In the genomic region with DNA sequence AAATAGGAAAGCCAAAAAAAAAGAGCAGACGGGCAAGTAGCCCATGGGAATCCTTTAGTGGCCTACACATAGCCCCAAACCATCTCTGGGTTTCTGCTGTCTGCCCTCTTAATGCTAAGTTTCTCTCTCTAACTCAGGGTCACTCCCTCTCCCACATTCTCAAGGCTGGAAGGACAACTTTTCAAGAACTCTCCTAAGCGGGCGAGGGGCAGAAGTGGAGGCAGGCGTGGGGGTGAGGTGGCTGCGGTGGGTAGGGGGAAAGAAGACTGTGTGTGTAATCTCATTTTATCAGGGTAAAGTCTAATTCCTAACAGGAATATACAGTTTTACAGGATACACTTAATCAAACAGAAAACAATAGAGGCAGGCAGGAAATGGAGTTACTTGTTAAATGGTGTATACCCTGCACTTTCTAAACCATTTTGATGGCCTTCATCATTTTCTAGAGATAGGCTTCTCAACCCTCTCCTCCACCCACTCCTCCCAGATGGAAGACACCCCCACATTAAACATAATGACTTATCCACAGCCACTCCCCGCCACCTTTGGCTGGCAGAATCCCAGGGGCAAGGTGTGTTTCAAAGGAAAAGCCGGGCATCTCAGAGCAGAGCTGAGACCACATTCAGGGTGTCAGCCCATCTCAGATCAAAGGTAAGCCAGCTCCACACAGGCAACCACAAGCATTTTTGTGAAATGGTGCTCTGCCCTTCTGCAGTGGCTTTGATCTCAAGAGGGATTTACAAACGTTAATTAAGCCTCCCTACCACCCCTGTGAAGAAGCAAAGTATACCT, we compare ENCODE assay signal across 1 cellular context.
TF ChIP-seq lines count a peak whose summit lies in the region.

No MANE protein-coding gene starts in this region.

TF ChIP-seq in HEK293, 187 proteins besides CTCF, POLR2A, EP300 and RAD21 (continued from another document):
- TF ChIP-seq, protein P1, sequence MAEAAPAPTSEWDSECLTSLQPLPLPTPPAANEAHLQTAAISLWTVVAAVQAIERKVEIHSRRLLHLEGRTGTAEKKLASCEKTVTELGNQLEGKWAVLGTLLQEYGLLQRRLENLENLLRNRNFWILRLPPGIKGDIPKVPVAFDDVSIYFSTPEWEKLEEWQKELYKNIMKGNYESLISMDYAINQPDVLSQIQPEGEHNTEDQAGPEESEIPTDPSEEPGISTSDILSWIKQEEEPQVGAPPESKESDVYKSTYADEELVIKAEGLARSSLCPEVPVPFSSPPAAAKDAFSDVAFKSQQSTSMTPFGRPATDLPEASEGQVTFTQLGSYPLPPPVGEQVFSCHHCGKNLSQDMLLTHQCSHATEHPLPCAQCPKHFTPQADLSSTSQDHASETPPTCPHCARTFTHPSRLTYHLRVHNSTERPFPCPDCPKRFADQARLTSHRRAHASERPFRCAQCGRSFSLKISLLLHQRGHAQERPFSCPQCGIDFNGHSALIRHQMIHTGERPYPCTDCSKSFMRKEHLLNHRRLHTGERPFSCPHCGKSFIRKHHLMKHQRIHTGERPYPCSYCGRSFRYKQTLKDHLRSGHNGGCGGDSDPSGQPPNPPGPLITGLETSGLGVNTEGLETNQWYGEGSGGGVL (tag by site-specific recombination; IDR thresholded peaks at IDR 0.05), result no peak
- no peak for TF ChIP-seq ZNF114 (tag by site-specific recombination; IDR thresholded peaks at IDR 0.05)
- TF ChIP-seq ZNF423 (tag by site-specific recombination; IDR thresholded peaks at IDR 0.05), result no peak
- TF ChIP-seq KLF7 (tag by site-specific recombination; IDR thresholded peaks at IDR 0.05; ENCODE audit: borderline replicate concordance), result no peak
- TF ChIP-seq RBAK (tag by site-specific recombination; IDR thresholded peaks at IDR 0.05), result no peak
- TF ChIP-seq, protein P2, sequence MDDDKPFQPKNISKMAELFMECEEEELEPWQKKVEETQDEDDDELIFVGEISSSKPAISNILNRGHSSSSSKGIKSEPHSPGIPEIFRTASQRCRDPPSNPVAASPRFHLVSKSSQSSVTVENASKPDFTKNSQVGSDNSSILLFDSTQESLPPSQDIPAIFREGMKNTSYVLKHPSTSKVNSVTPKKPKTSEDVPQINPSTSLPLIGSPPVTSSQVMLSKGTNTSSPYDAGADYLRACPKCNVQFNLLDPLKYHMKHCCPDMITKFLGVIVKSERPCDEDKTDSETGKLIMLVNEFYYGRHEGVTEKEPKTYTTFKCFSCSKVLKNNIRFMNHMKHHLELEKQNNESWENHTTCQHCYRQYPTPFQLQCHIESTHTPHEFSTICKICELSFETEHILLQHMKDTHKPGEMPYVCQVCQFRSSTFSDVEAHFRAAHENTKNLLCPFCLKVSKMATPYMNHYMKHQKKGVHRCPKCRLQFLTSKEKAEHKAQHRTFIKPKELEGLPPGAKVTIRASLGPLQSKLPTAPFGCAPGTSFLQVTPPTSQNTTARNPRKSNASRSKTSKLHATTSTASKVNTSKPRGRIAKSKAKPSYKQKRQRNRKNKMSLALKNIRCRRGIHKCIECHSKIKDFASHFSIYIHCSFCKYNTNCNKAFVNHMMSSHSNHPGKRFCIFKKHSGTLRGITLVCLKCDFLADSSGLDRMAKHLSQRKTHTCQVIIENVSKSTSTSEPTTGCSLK (tag by site-specific recombination; IDR thresholded peaks at IDR 0.05), result no peak
- TF ChIP-seq ZFHX2 (tag by site-specific recombination; conservative IDR thresholded peaks at IDR 0.05), result peak; percentile 72
- TF ChIP-seq ZBTB1 (tag by site-specific recombination; IDR thresholded peaks at IDR 0.05), result no peak
- no peak for TF ChIP-seq ZNF701 (tag by site-specific recombination; IDR thresholded peaks at IDR 0.05)
- no peak for TF ChIP-seq ZNF548 (tag by site-specific recombination; IDR thresholded peaks at IDR 0.05)
- no peak for TF ChIP-seq GLI2 (tag by site-specific recombination; IDR thresholded peaks at IDR 0.05; ENCODE audit: borderline replicate concordance, low read depth)
- TF ChIP-seq HOXA7 (CRISPR knock-in tag; IDR thresholded peaks at IDR 0.05; ENCODE audit: borderline replicate concordance), result no peak
- no peak for TF ChIP-seq SCRT1 (tag by site-specific recombination; IDR thresholded peaks at IDR 0.05; ENCODE audit: borderline replicate concordance)
- 0 out of 2 replicates have a peak, but pooled peaks have one; percentile 31 for TF ChIP-seq WT1 (tag by site-specific recombination; IDR thresholded peaks at IDR 0.05)
- no peak for TF ChIP-seq ZNF791 (tag by site-specific recombination; IDR thresholded peaks at IDR 0.05)
- 0 out of 2 replicates have a peak, but pooled peaks have one; percentile 19 for TF ChIP-seq ZNF302 (tag by site-specific recombination; IDR thresholded peaks at IDR 0.05; ENCODE audit: low read depth)
- no peak for TF ChIP-seq ZNF837 (tag by site-specific recombination; IDR thresholded peaks at IDR 0.05)
- TF ChIP-seq ZBTB8A (tag by site-specific recombination; IDR thresholded peaks at IDR 0.05), result peak; percentile 10; the same call in 1 of the 2 replicates
- TF ChIP-seq ZNF202 (tag by site-specific recombination; IDR thresholded peaks at IDR 0.05; ENCODE audit: borderline replicate concordance), result no peak
- TF ChIP-seq ZNF324 (tag by site-specific recombination; IDR thresholded peaks at IDR 0.05), result no peak
- no peak for TF ChIP-seq ZNF221 (tag by site-specific recombination; IDR thresholded peaks at IDR 0.05; ENCODE audit: borderline replicate concordance)
- TF ChIP-seq ZNF184 (tag by site-specific recombination; IDR thresholded peaks at IDR 0.05), result no peak
- TF ChIP-seq, protein P3, sequence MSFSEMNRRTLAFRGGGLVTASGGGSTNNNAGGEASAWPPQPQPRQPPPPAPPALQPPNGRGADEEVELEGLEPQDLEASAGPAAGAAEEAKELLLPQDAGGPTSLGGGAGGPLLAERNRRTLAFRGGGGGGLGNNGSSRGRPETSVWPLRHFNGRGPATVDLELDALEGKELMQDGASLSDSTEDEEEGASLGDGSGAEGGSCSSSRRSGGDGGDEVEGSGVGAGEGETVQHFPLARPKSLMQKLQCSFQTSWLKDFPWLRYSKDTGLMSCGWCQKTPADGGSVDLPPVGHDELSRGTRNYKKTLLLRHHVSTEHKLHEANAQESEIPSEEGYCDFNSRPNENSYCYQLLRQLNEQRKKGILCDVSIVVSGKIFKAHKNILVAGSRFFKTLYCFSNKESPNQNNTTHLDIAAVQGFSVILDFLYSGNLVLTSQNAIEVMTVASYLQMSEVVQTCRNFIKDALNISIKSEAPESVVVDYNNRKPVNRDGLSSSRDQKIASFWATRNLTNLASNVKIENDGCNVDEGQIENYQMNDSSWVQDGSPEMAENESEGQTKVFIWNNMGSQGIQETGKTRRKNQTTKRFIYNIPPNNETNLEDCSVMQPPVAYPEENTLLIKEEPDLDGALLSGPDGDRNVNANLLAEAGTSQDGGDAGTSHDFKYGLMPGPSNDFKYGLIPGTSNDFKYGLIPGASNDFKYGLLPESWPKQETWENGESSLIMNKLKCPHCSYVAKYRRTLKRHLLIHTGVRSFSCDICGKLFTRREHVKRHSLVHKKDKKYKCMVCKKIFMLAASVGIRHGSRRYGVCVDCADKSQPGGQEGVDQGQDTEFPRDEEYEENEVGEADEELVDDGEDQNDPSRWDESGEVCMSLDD (tag by site-specific recombination; IDR thresholded peaks at IDR 0.05), result no peak
